ENCODE assay signal across 17 cellular contexts in the genomic region with DNA sequence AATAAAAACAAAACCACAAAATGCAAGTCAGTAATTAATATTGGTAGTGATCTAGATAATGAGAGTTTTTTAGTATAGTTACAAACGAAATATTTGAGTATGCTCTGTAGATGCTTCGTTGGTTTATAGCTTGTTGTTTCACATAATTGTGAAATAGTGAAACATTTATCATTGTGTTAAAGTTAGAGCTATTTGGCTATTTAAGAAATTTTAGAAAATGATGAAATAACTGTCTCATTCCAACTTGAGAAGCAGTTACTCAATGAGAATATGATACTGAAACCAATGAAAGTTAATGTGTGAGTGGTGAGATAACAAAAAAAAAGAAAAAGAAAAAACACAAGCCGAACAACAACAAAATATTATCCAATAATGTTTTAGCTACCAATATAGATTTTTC.
A peak's percentile ranks its signal among the peaks of the same experiment; 100 is the strongest.
DNase-seq lines count a peak whose midpoint lies in the region; ATAC-seq and TF ChIP-seq lines count a peak whose summit lies in the region.
"Had no signal": no experiment of that assay in that cellular context is flagged by ENCODE, and none has a peak within 500 bp of the region (broad histone marks: within the 10 kb centered on the region; RNA-seq: fewer than 3 reads in every experiment).

No MANE protein-coding gene starts in this region.

- H2BK15ac ChIP-seq in IMR-90 (ENCODE audit: low read depth, low read length): no peak overlapping the region

- H3K9me1 ChIP-seq in IMR-90 (ENCODE audit: insufficient read depth, low read length): no peaks in the 10 kb centered on the region

- no peak overlapping the region for H4K8ac ChIP-seq in IMR-90 (ENCODE audit: low read depth in 2 of 2, low read length in 2 of 2)

- no peak overlapping the region for H2BK20ac ChIP-seq in IMR-90 (ENCODE audit: low read depth, low read length)

- no peak overlapping the region for H3K23ac ChIP-seq in IMR-90 (ENCODE audit: low read depth, low read length)

- no peak overlapping the region for H2AFZ ChIP-seq in IMR-90 (replicated peaks; ENCODE audit: low read length, poor library complexity)
- H2AFZ ChIP-seq: parathyroid adenoma had no signal

- CTCF ChIA-PET in IMR-90 (lab: Yijun Ruan, JAX): no interaction called here

- no peak overlapping the region for H2AK5ac ChIP-seq in IMR-90 (ENCODE audit: low read depth, low read length)

- H3K27ac ChIP-seq in IMR-90 (ENCODE audit: insufficient read depth, low read length): no peak overlapping the region
- H3K27ac ChIP-seq in left ventricle myocardium inferior (replicated peaks): peak overlapping the region; percentile 79
- H3K27ac ChIP-seq in thoracic aorta: no peak overlapping the region
- H3K27ac ChIP-seq: parathyroid adenoma had no signal

- no peaks in the 10 kb centered on the region for H4K20me1 ChIP-seq in IMR-90 (ENCODE audit: insufficient read depth, low read length)

- H3K27me3 ChIP-seq in IMR-90 (ENCODE audit: control insufficient read depth, insufficient read depth, low read length) (no peaks in the 10 kb centered on the region), left ventricle myocardium inferior (ENCODE audit: low read depth) (no peaks in the 10 kb centered on the region), thoracic aorta (replicated peaks; ENCODE audit: insufficient read depth) (no peaks in the 10 kb centered on the region)

- H2BK5ac ChIP-seq in IMR-90 (ENCODE audit: low read depth, low read length, poor library complexity, severe bottlenecking): no peak overlapping the region

- H3K56ac ChIP-seq in IMR-90 (ENCODE audit: extremely low read depth, insufficient read depth, low read length): no peak overlapping the region

- DNase-seq in IMR-90 (no peak), cardiac fibroblast (ENCODE audit: low read depth in 2 of 2) (peak; percentile 47 to 63), left ventricle myocardium inferior (no peak), thoracic aorta (ENCODE audit: low spot score) (no peak), NCI-H2107 treated with DMSO at 0.1 percent for 48 hours (lab: John Stamatoyannopoulos, UW; ENCODE audit: unreplicated experiment) (no peak), DMS79 treated with DMSO at 0.1 percent for 48 hours (lab: John Stamatoyannopoulos, UW) (no peak)
- DNase-seq in stimulated activated CD4-positive, alpha-beta T cell treated with anti-CD3 and anti-CD28 coated beads, Interleukin-1b, Interleukin-23, amount 100 ng/mL, for 48 hours: no peak
- DNase-seq: activated naive CD4-positive, alpha-beta T cell treated with anti-CD3 and anti-CD28 coated beads, Interleukin-2, amount 50 U/mL, for 16 hours; CD4-positive, alpha-beta T cell; central memory CD4-positive, alpha-beta T cell; head of caudate nucleus; kidney; NCI-H187 treated with DMSO at 0.1 percent for 48 hours; NCI-H526; RPMI8226 had no signal

- H3K9me3 ChIP-seq in IMR-90 (ENCODE audit: control insufficient read depth, insufficient read depth, low read length): no peaks in the 10 kb centered on the region
- H3K9me3 ChIP-seq in left ventricle myocardium inferior (replicated peaks): no peaks in the 10 kb centered on the region
- no peaks in the 10 kb centered on the region for H3K9me3 ChIP-seq in thoracic aorta

- TF ChIP-seq CTCF in IMR-90 (conservative IDR thresholded peaks at IDR 0.05; ENCODE audit: low read depth, low read length) (no peak), cardiac fibroblast (IDR thresholded peaks at IDR 0.05; ENCODE audit: low read depth, low read length) (no peak), left ventricle myocardium inferior (IDR thresholded peaks at IDR 0.05; ENCODE audit: borderline replicate concordance) (no peak), thoracic aorta (IDR thresholded peaks at IDR 0.05) (no peak)

- ATAC-seq in IMR-90 (ENCODE audit: low read depth) (no peak), thoracic aorta (ENCODE audit: insufficient number of reproducible peaks, low FRiP score, low read depth) (no peak), GM21390 (IDR thresholded peaks at IDR 0.05; ENCODE audit: unreplicated experiment) (no peak)

- H3K36me3 ChIP-seq in IMR-90 (ENCODE audit: control insufficient read depth, insufficient read depth, low read length): no peaks in the 10 kb centered on the region
- H3K36me3 ChIP-seq in left ventricle myocardium inferior: no peaks in the 10 kb centered on the region
- no peaks in the 10 kb centered on the region for H3K36me3 ChIP-seq in thoracic aorta

- no peak overlapping the region for H4K91ac ChIP-seq in IMR-90 (ENCODE audit: insufficient read depth, low read depth, low read length)

- H2BK120ac ChIP-seq in IMR-90 (ENCODE audit: low read depth, low read length): no peak overlapping the region

- no TSS peak for BruUV-seq in IMR-90 (replicated peaks; lab: Mats Ljungman, UMichigan)

- H2AK9ac ChIP-seq in IMR-90 (replicated peaks; ENCODE audit: low read depth, low read length, poor library complexity): no peak overlapping the region

- H3K4me1 ChIP-seq in IMR-90 (ENCODE audit: control insufficient read depth, insufficient read depth, low read length): 0 out of 2 replicates have a peak, but pooled peaks cover 2% of the 10 kb centered on the region
- no peaks in the 10 kb centered on the region for H3K4me1 ChIP-seq in left ventricle myocardium inferior
- H3K4me1 ChIP-seq in thoracic aorta (ENCODE audit: control insufficient read depth in 1 of 2, low read depth in 2 of 2): peaks cover 15 to 44% of the 10 kb centered on the region in 2 donors
- H3K4me1 ChIP-seq: parathyroid adenoma had no signal

- no peak overlapping the region for H3K18ac ChIP-seq in IMR-90 (ENCODE audit: low read depth, low read length)

- intact Hi-C loops in IMR-90 (cut with micrococcal nuclease) (no loop called here), left ventricle myocardium inferior (cut with micrococcal nuclease) (loop anchor here (5.0 kb wide), 1 partner anchor 118 kb away; no protein-coding TSS in a partner anchor)

- no peak for TF ChIP-seq RAD21 in IMR-90 (IDR thresholded peaks at IDR 0.05; ENCODE audit: low read length)

- dilution Hi-C loops in IMR-90 (cut with HindIII; ENCODE audit: low sequenced_read_pairs, unreplicated experiment): no loop called here

- WGBS in IMR-90 (ENCODE audit: extremely low coverage in 2 of 2, insufficient read length in 1 of 2), 2 experiments: 80% methylated on average over 1 of the region's 3 CpGs; no CpG with 5 or more reads in 1 of the 2 experiments

- POLR2A ChIA-PET in IMR-90 (lab: Charles Lee; ENCODE audit: unreplicated experiment): no interaction called here

- no peak overlapping the region for H3K9ac ChIP-seq in IMR-90 (ENCODE audit: low read depth, low read length)
- H3K9ac ChIP-seq: parathyroid adenoma had no signal

- no peak overlapping the region for H3K4ac ChIP-seq in IMR-90 (ENCODE audit: low read depth, low read length)

- no peak for TF ChIP-seq POLR2A in IMR-90 (IDR thresholded peaks at IDR 0.05; ENCODE audit: low read depth, low read length)

- H3K4me3 ChIP-seq in IMR-90 (ENCODE audit: insufficient read depth, low read depth, low read length) (no peak overlapping the region), cardiac fibroblast (replicated peaks in 1 of 2; ENCODE audit: low read depth in 2 of 2, low read length in 2 of 2) (no peak overlapping the region), left ventricle myocardium inferior (peak overlapping the region; percentile 4), thoracic aorta (peak overlapping the region; percentile 27)

- H3K4me2 ChIP-seq in IMR-90 (ENCODE audit: low read depth, low read length): no peak overlapping the region

- in situ Hi-C loops in IMR-90 (cut with MboI; ENCODE audit: low sequenced_read_pairs): no loop called here

- no peak overlapping the region for H4K5ac ChIP-seq in IMR-90 (ENCODE audit: low read depth, low read length)

- H3K14ac ChIP-seq in IMR-90 (replicated peaks; ENCODE audit: low read depth, low read length): no peak overlapping the region

- H3K79me1 ChIP-seq in IMR-90 (ENCODE audit: low read depth in 1 of 2, low read length in 2 of 2): no peaks in the 10 kb centered on the region

TF ChIP-seq in IMR-90, 13 proteins besides CTCF, POLR2A, EP300 and RAD21:
- TF ChIP-seq BHLHE40 (IDR thresholded peaks at IDR 0.05; ENCODE audit: low read depth, low read length) (no peak), CEBPB (IDR thresholded peaks at IDR 0.05; ENCODE audit: low read depth, low read length) (peak; percentile 50; the same call in 1 of the 2 replicates)

Comparison
In these comparisons a context has a peak if more than half of its experiments do, and no peak if none do; other contexts are left out.
1. DNase-seq: peak in cardiac fibroblast (2 of 2); none in IMR-90 (single experiment), left ventricle myocardium inferior (single experiment), thoracic aorta (single experiment), stimulated activated CD4-positive, alpha-beta T cell treated with anti-CD3 and anti-CD28 coated beads, Interleukin-1b, Interleukin-23, amount 100 ng/mL, for 48 hours (single experiment), NCI-H2107 treated with DMSO at 0.1 percent for 48 hours (single experiment) and DMS79 treated with DMSO at 0.1 percent for 48 hours (single experiment).
2. H3K4me3 ChIP-seq: peak in left ventricle myocardium inferior (single experiment) and thoracic aorta (single experiment); none in IMR-90 (single experiment) and cardiac fibroblast (0 of 2).